In genomic region chr3:129428382-129429079, GRCh38 we compare ENCODE assay signal across 8 cellular contexts. TPM values are rescaled to one million over a fixed set of nuclear protein-coding genes. Genes with fewer than 3 reads are reported as not detected.
A peak's percentile ranks its signal among the peaks of the same experiment; 100 is the strongest.
DNase-seq lines count a peak whose midpoint lies in the region; ATAC-seq and TF ChIP-seq lines count a peak whose summit lies in the region.

Gene EFCAB12 (minus strand): TSS chr3:129428636. CDS start chr3:129428488, 148 bp downstream.

- no peaks in the 10 kb centered on the region for H3K9me3 Mint-ChIP-seq in T-helper 2 cell treated with Interferon-gamma antibody and Interleukin-4, amounts not matched to agents 5 μg/mL and 100 μg/mL, for 36 hours
- H3K9me3 Mint-ChIP-seq in progenitor cell of endocrine pancreas (ENCODE audit: low read depth), result no peaks in the 10 kb centered on the region
- H3K9me3 Mint-ChIP-seq in type B pancreatic cell, result no peaks in the 10 kb centered on the region

- TF ChIP-seq CTCF in DOHH2 (IDR thresholded peaks at IDR 0.05; ENCODE audit: low read depth, low read length, poor library complexity, severe bottlenecking) (no peak), progenitor cell of endocrine pancreas (IDR thresholded peaks at IDR 0.05; ENCODE audit: unreplicated experiment) (no peak), type B pancreatic cell (conservative IDR thresholded peaks at IDR 0.05) (no peak)

- H3K27me3 ChIP-seq in DOHH2 (ENCODE audit: control insufficient read depth, low read length), result no peaks in the 10 kb centered on the region

- peak within 1 kb of the TSS; percentile 74 for H3K4me2 ChIP-seq in DOHH2 (ENCODE audit: low read length)

- H3F3A ChIP-seq in DOHH2 (ENCODE audit: control insufficient read depth, insufficient read depth), result peaks cover 20% of the 10 kb centered on the region

- H3K27me3 Mint-ChIP-seq in T-helper 2 cell treated with Interferon-gamma antibody and Interleukin-4, amounts not matched to agents 5 μg/mL and 100 μg/mL, for 36 hours (ENCODE audit: low read depth), result peaks cover 7% of the 10 kb centered on the region
- peaks cover 10% of the 10 kb centered on the region for H3K27me3 Mint-ChIP-seq in progenitor cell of endocrine pancreas
- peaks cover 12% of the 10 kb centered on the region for H3K27me3 Mint-ChIP-seq in type B pancreatic cell

- H3K36me3 Mint-ChIP-seq in T-helper 2 cell treated with Interferon-gamma antibody and Interleukin-4, amounts not matched to agents 5 μg/mL and 100 μg/mL, for 36 hours (ENCODE audit: low read depth), result peaks cover 29% of the 10 kb centered on the region
- H3K36me3 Mint-ChIP-seq in progenitor cell of endocrine pancreas (ENCODE audit: insufficient read depth) (peaks cover 7% of the 10 kb centered on the region), type B pancreatic cell (peaks cover 5% of the 10 kb centered on the region)

- H3K4me1 ChIP-seq in DOHH2 (ENCODE audit: control insufficient read depth, low read length), result peaks cover 47% of the 10 kb centered on the region

- peak; percentile 98 for ATAC-seq in left ventricle myocardium superior

- no peaks in the 10 kb centered on the region for H3K9me2 ChIP-seq in DOHH2 (replicated peaks; ENCODE audit: control insufficient read depth, low read length)

- DNase-seq in GOT3 (lab: John Stamatoyannopoulos, UW) (peak; percentile 68), NCI-H1048 (lab: John Stamatoyannopoulos, UW) (peak; percentile 84), anterior cingulate cortex (lab: John Stamatoyannopoulos, UW) (peak; percentile 50 to 99 (median 92)), left ventricle myocardium superior (peak; percentile 97), progenitor cell of endocrine pancreas (ENCODE audit: low spot score, unreplicated experiment) (peak; percentile 87), type B pancreatic cell (ENCODE audit: extremely low spot score, unreplicated experiment) (peak; percentile 96)
- DNase-seq in T-helper 2 cell treated with Interferon-gamma antibody and Interleukin-4, amounts not matched to agents 5 μg/mL and 100 μg/mL, for 36 hours (ENCODE audit: low spot score), result peak; percentile 88

- peak within 1 kb of the TSS; percentile 47 for H3K27ac Mint-ChIP-seq in T-helper 2 cell treated with Interferon-gamma antibody and Interleukin-4, amounts not matched to agents 5 μg/mL and 100 μg/mL, for 36 hours
- H3K27ac Mint-ChIP-seq in progenitor cell of endocrine pancreas (peak within 1 kb of the TSS; percentile 85), type B pancreatic cell (peak within 1 kb of the TSS; percentile 88)

- intact Hi-C loops in left ventricle myocardium superior (cut with micrococcal nuclease), result no loop called here

- H4K20me1 ChIP-seq in DOHH2 (ENCODE audit: control insufficient read depth, insufficient read depth, low read depth, low read length), result no peaks in the 10 kb centered on the region

- H3K79me2 ChIP-seq in DOHH2 (ENCODE audit: control insufficient read depth, low read length), result peaks cover 9% of the 10 kb centered on the region

- peaks cover 18% of the 10 kb centered on the region for H3K4me1 Mint-ChIP-seq in T-helper 2 cell treated with Interferon-gamma antibody and Interleukin-4, amounts not matched to agents 5 μg/mL and 100 μg/mL, for 36 hours (ENCODE audit: low read depth)
- H3K4me1 Mint-ChIP-seq in progenitor cell of endocrine pancreas (ENCODE audit: low read depth) (peaks cover 22% of the 10 kb centered on the region), type B pancreatic cell (ENCODE audit: unreplicated experiment) (peaks cover 29% of the 10 kb centered on the region)

- H3K36me3 ChIP-seq in DOHH2 (ENCODE audit: control insufficient read depth, low read length), result peaks cover 49% of the 10 kb centered on the region

- peak within 1 kb of the TSS; percentile 80 for H3K4me3 Mint-ChIP-seq in T-helper 2 cell treated with Interferon-gamma antibody and Interleukin-4, amounts not matched to agents 5 μg/mL and 100 μg/mL, for 36 hours
- H3K4me3 Mint-ChIP-seq in progenitor cell of endocrine pancreas (ENCODE audit: low read depth) (peak within 1 kb of the TSS; percentile 83), type B pancreatic cell (peak within 1 kb of the TSS; percentile 93)

- H3K27ac ChIP-seq in DOHH2 (ENCODE audit: low read depth, low read length), result peak within 1 kb of the TSS; percentile 14; the same call in 1 of the 2 replicates

- peak within 1 kb of the TSS; percentile 63 for H3K4me3 ChIP-seq in DOHH2 (ENCODE audit: low read length)

- peaks cover 10% of the 10 kb centered on the region; the same call in 1 of the 2 replicates for H3K9me3 ChIP-seq in DOHH2 (ENCODE audit: control insufficient read depth, insufficient read depth, low read length)

RNA-seq across cellular contexts. Expression of gene EFCAB12, which starts in this region (rescaled TPM):
- not detected for total RNA-seq in left ventricle myocardium superior
- total RNA-seq in progenitor cell of endocrine pancreas, result 6.6 and 6.8 TPM in 2 replicates
- 1.2 and 6.0 TPM in 2 replicates for total RNA-seq in type B pancreatic cell (ENCODE audit: low replicate concordance)

Comparison
In these comparisons a context has a peak if more than half of its experiments do, and no peak if none do; other contexts are left out.
1. Peak in every context shown above with its lines: DNase-seq, ATAC-seq, H3K4me3 ChIP-seq and H3K27ac ChIP-seq.
2. Peak in DNase-seq and ATAC-seq in left ventricle myocardium superior; RNA of the gene not detected or under 1 TPM.